ENCODE assay signal across 8 cellular contexts in the genomic region with DNA sequence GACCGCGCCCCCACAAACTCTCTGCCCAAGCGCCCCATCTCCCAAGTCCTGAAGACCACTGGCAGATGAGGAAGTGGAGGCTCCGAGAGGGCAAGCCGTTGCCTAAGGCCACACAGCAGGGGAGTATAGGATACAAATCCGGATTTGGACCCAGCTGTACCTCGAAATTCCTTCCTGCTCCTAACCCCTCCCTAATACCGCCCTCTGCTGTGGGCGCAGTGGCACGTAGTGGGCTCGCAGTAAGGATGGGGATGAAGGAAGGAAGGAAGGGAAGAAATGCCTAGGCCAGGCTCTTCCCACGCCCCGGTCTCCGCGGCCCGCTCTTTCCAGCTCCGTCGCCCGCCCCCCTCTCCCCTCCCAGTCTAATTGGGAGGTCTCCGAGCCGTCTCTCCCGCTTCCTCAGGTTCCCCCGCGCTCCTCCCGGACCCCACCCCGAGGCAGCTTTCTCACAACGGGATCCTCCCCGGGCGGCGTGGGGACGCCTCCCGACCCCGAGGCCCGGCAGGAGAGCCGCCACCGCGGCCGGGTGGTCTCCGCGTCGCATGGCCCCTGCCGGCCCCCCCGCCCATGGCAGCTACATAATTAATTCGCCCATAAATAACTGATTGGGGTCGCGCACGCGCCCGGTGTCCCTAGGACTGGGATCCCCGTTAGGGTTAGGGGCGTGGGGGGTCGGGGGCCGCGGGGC.
DNase-seq lines count a peak whose midpoint lies in the region; ATAC-seq and TF ChIP-seq lines count a peak whose summit lies in the region.

No MANE protein-coding gene starts in this region.

- no peak overlapping the region for H3K27ac ChIP-seq in CD4-positive, alpha-beta memory T cell (ENCODE audit: low read depth, low read length)
- peak overlapping the region; percentile 82 to 96 (median 94) for H3K27ac ChIP-seq in Peyer's patch
- H3K27ac ChIP-seq in esophagus (ENCODE audit: low read depth in 2 of 2, low read length in 1 of 2): peak overlapping the region; percentile 92 to 100

- peaks cover 23% of the 10 kb centered on the region for H3K4me1 ChIP-seq in CD4-positive, alpha-beta memory T cell (ENCODE audit: insufficient read depth, low read length)
- H3K4me1 ChIP-seq in Peyer's patch (peaks cover 6 to 39% (median 15%) of the 10 kb centered on the region in 4 donors), esophagus (ENCODE audit: control insufficient read depth in 2 of 2, insufficient read depth in 2 of 2, low read length in 1 of 2) (peaks cover 7 to 28% of the 10 kb centered on the region in 2 donors)

- H3K4me3 ChIP-seq in CD4-positive, alpha-beta memory T cell (ENCODE audit: low read length in 2 of 2): no peak overlapping the region
- H3K4me3 ChIP-seq in Peyer's patch (peak overlapping the region; percentile 44 to 68 (median 50)), esophagus (ENCODE audit: low read depth in 1 of 2, low read length in 2 of 2) (peak overlapping the region; percentile 40 to 46)

- no peaks in the 10 kb centered on the region for H3K9me3 ChIP-seq in CD4-positive, alpha-beta memory T cell (ENCODE audit: control insufficient read depth in 1 of 2, low read length in 2 of 2)
- no peaks in the 10 kb centered on the region for H3K9me3 ChIP-seq in Peyer's patch
- H3K9me3 ChIP-seq in esophagus (ENCODE audit: control insufficient read depth in 2 of 2, insufficient read depth in 1 of 2, low read depth in 1 of 2, low read length in 1 of 2): no peaks in the 10 kb centered on the region

- ATAC-seq in HG03565 (IDR thresholded peaks at IDR 0.05; ENCODE audit: unreplicated experiment) (no peak), GM18520 (IDR thresholded peaks at IDR 0.05; ENCODE audit: unreplicated experiment) (no peak), GM21390 (IDR thresholded peaks at IDR 0.05; ENCODE audit: unreplicated experiment) (no peak)

- peak overlapping the region in 7 of 8 donors; percentile 46 to 72 (median 68) for H3K4me3 Mint-ChIP-seq in CD4-positive, alpha-beta memory T cell
- peak overlapping the region; percentile 72 for H3K4me3 Mint-ChIP-seq in nephron progenitor cell

- H3K9me3 Mint-ChIP-seq in CD4-positive, alpha-beta memory T cell: no peaks in the 10 kb centered on the region
- no peaks in the 10 kb centered on the region for H3K9me3 Mint-ChIP-seq in nephron progenitor cell

- no peak for DNase-seq in CD4-positive, alpha-beta memory T cell
- no peak for DNase-seq in Peyer's patch
- no peak for DNase-seq in nephron progenitor cell
- no peak for DNase-seq in NCI-H1436 (lab: John Stamatoyannopoulos, UW)

- no peak for TF ChIP-seq POLR2A in Peyer's patch (IDR thresholded peaks at IDR 0.05)

- TF ChIP-seq CTCF in Peyer's patch (IDR thresholded peaks at IDR 0.05): peak in 1 of 6 experiments; percentile 9
- no peak for TF ChIP-seq CTCF in nephron progenitor cell (IDR thresholded peaks at IDR 0.05)

- no peaks in the 10 kb centered on the region for H3K36me3 ChIP-seq in CD4-positive, alpha-beta memory T cell (ENCODE audit: insufficient read depth, low read length)
- H3K36me3 ChIP-seq in Peyer's patch (no peaks in the 10 kb centered on the region), esophagus (ENCODE audit: control insufficient read depth in 2 of 2, insufficient read depth in 2 of 2, low read length in 1 of 2) (no peaks in the 10 kb centered on the region)

- H3K36me3 Mint-ChIP-seq in CD4-positive, alpha-beta memory T cell: no peaks in the 10 kb centered on the region
- no peaks in the 10 kb centered on the region for H3K36me3 Mint-ChIP-seq in nephron progenitor cell (ENCODE audit: low read depth)

- CTCF ChIA-PET in CD4-positive, alpha-beta memory T cell (lab: Charles Lee; ENCODE audit: partially characterized antibody): interaction anchor here (0.5 to 1.4 kb wide), 2 partner anchors 20 to 22 kb away, joined by 3 to 4 read pairs; no protein-coding TSS in a partner anchor

- POLR2A ChIA-PET in CD4-positive, alpha-beta memory T cell (lab: Charles Lee; ENCODE audit: partially characterized antibody): interaction anchor here (1.6 to 5.8 kb wide), 7 partner anchors 9 to 304 kb away, joined by 6 to 85 read pairs (median 14); partner anchors contain the start of gene IER5L

- intact Hi-C loops in CD4-positive, alpha-beta memory T cell (cut with micrococcal nuclease): no loop called here

- 8 to 10% methylated on average over 54 of the region's 54 CpGs for WGBS in esophagus, 2 donors

- H3K27ac Mint-ChIP-seq in CD4-positive, alpha-beta memory T cell: peak overlapping the region in 4 of 7 donors; percentile 12 to 66 (median 49)
- H3K27ac Mint-ChIP-seq in nephron progenitor cell: peak overlapping the region; percentile 92

- peaks cover 0 to 2% of the 10 kb centered on the region in 2 donors for H3K27me3 Mint-ChIP-seq in CD4-positive, alpha-beta memory T cell
- H3K27me3 Mint-ChIP-seq in nephron progenitor cell (ENCODE audit: low read depth, poor library complexity): peaks cover 4% of the 10 kb centered on the region

- no peaks in the 10 kb centered on the region for H3K27me3 ChIP-seq in CD4-positive, alpha-beta memory T cell (ENCODE audit: insufficient read depth, low read length)
- H3K27me3 ChIP-seq in Peyer's patch (no peaks in the 10 kb centered on the region), esophagus (ENCODE audit: control insufficient read depth in 1 of 2, insufficient read depth in 2 of 2, low read length in 2 of 2) (no peaks in the 10 kb centered on the region)

- H3K4me1 Mint-ChIP-seq in CD4-positive, alpha-beta memory T cell: peaks cover 5 to 42% (median 19%) of the 10 kb centered on the region in 4 donors
- H3K4me1 Mint-ChIP-seq in nephron progenitor cell: peaks cover 88% of the 10 kb centered on the region

Comparison
In these comparisons a context has a peak if more than half of its experiments do, and no peak if none do; other contexts are left out.
1. H3K4me3 ChIP-seq: peak in Peyer's patch (4 of 4) and esophagus (2 of 2); none in CD4-positive, alpha-beta memory T cell (0 of 2).